In the genomic region with DNA sequence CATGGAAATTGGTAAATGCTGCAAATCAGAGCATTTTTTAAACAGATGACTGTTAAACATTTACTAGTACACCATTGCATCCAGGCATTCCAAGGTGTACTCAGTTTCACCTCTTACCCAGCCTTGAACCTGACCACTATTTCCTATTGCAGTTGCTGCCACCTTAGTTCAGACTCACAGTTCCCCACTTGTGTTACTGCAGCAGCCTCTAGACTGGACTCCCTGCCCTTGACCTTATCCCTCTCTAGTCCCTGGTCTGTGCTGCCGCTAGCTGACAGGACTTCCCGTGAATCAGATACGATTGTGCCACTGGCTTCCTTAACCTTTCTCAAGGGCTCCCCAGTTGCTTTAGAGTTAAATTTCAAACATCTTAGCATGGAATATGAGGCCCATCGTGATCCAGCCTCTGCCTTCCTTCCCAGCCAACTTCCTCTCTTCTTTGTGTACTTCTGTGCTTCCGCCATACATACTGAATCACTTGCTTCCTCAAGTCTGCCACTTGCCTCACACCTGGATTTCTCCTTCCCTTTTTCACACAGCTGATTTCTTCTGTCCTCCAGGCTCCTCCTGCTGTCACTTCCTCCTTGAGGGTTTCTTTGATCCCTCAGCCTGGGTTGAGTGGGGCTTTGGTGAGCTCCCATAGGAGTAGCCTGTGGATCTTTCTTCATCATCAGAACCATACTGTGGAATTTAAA, we compare ENCODE assay signal across 20 cellular contexts.
DNase-seq lines count a peak whose midpoint lies in the region; ATAC-seq and TF ChIP-seq lines count a peak whose summit lies in the region.
"Had no signal": no experiment of that assay in that cellular context is flagged by ENCODE, and none has a peak within 500 bp of the region (broad histone marks: within the 10 kb centered on the region; RNA-seq: fewer than 3 reads in every experiment).

No MANE protein-coding gene starts in this region.

- no peaks in the 10 kb centered on the region for H3K27me3 ChIP-seq in CD4-positive, alpha-beta T cell (ENCODE audit: control insufficient read depth, insufficient read depth, low read length)
- H3K27me3 ChIP-seq in Peyer's patch = no peaks in the 10 kb centered on the region
- H3K27me3 ChIP-seq: vagina had no signal

- no peaks in the 10 kb centered on the region for H3K27me3 Mint-ChIP-seq in central memory CD8-positive, alpha-beta T cell
- no peaks in the 10 kb centered on the region for H3K27me3 Mint-ChIP-seq in memory B cell
- H3K27me3 Mint-ChIP-seq in CD4-positive, alpha-beta T cell = no peaks in the 10 kb centered on the region
- H3K27me3 Mint-ChIP-seq: activated naive CD8-positive, alpha-beta T cell treated with anti-CD3 and anti-CD28 coated beads, Interleukin-2, amount 10 ng/mL, durations not matched to agents 7 days and 5 days; stimulated activated naive B cell treated with anti-CD40 and anti-IgM and Interleukin-4, amounts not matched to agents 10 μg/mL and 1 μg/mL and 100 μg/mL, for 72 hours had no signal

- no peaks in the 10 kb centered on the region for H3K9me3 ChIP-seq in CD4-positive, alpha-beta T cell (ENCODE audit: control insufficient read depth, low read length)
- H3K9me3 ChIP-seq in Peyer's patch = no peaks in the 10 kb centered on the region
- H3K9me3 ChIP-seq: vagina had no signal

- no peak for ATAC-seq in central memory CD8-positive, alpha-beta T cell (replicated peaks; ENCODE audit: extremely low read depth, poor library complexity, severe bottlenecking)
- no peak for ATAC-seq in memory B cell (ENCODE audit: low read depth)
- no peak for ATAC-seq in esophagus mucosa
- no peak for ATAC-seq in CD4-positive, alpha-beta T cell (ENCODE audit: poor library complexity)
- ATAC-seq in GM18873 (IDR thresholded peaks at IDR 0.05; ENCODE audit: low FRiP score, unreplicated experiment) = no peak
- ATAC-seq: left colon; sciatic nerve; stimulated activated naive B cell treated with anti-CD40 and anti-IgM and Interleukin-4, amounts not matched to agents 10 μg/mL and 1 μg/mL and 100 μg/mL, for 72 hours had no signal

- peaks cover 8% of the 10 kb centered on the region for H3K36me3 Mint-ChIP-seq in central memory CD8-positive, alpha-beta T cell (ENCODE audit: insufficient read depth)
- peaks cover 29% of the 10 kb centered on the region for H3K36me3 Mint-ChIP-seq in memory B cell
- H3K36me3 Mint-ChIP-seq in CD4-positive, alpha-beta T cell (ENCODE audit: low read depth) = peaks cover 72% of the 10 kb centered on the region

- peaks cover 0 to 4% (median 0%) of the 10 kb centered on the region in 3 donors for H3K36me3 ChIP-seq in Peyer's patch
- H3K36me3 ChIP-seq: vagina had no signal

- no peaks in the 10 kb centered on the region for H3K9me3 Mint-ChIP-seq in central memory CD8-positive, alpha-beta T cell
- no peaks in the 10 kb centered on the region for H3K9me3 Mint-ChIP-seq in memory B cell
- no peaks in the 10 kb centered on the region for H3K9me3 Mint-ChIP-seq in CD4-positive, alpha-beta T cell
- H3K9me3 Mint-ChIP-seq: activated naive CD8-positive, alpha-beta T cell treated with anti-CD3 and anti-CD28 coated beads, Interleukin-2, amount 10 ng/mL, durations not matched to agents 7 days and 5 days had no signal

- H3K27ac Mint-ChIP-seq in central memory CD8-positive, alpha-beta T cell (ENCODE audit: low read depth) = peak overlapping the region; percentile 61
- H3K27ac Mint-ChIP-seq in memory B cell = peak overlapping the region; percentile 66
- H3K27ac Mint-ChIP-seq in CD4-positive, alpha-beta T cell = no peak overlapping the region
- H3K27ac Mint-ChIP-seq: activated naive CD8-positive, alpha-beta T cell treated with anti-CD3 and anti-CD28 coated beads, Interleukin-2, amount 10 ng/mL, durations not matched to agents 7 days and 5 days; stimulated activated naive B cell treated with anti-CD40 and anti-IgM and Interleukin-4, amounts not matched to agents 10 μg/mL and 1 μg/mL and 100 μg/mL, for 72 hours had no signal

- in situ Hi-C loops in KBM-7 (cut with MboI; ENCODE audit: low pct_unique_long_range_greater_than_20kb, low sequenced_read_pairs) = no loop called here

- H3K4me1 Mint-ChIP-seq in central memory CD8-positive, alpha-beta T cell = peaks cover 33% of the 10 kb centered on the region
- peaks cover 21% of the 10 kb centered on the region for H3K4me1 Mint-ChIP-seq in memory B cell
- H3K4me1 Mint-ChIP-seq in CD4-positive, alpha-beta T cell (ENCODE audit: low read depth) = peaks cover 53% of the 10 kb centered on the region

- DNase-seq in AML-193 (lab: John Stamatoyannopoulos, UW) = peak; percentile 9 to 12
- peak; percentile 61 for DNase-seq in KBM-7
- DNase-seq in central memory CD8-positive, alpha-beta T cell (ENCODE audit: low spot score in 2 of 2) = no peak
- no peak for DNase-seq in memory B cell (ENCODE audit: low spot score in 2 of 2)
- DNase-seq in CD4-positive, alpha-beta T cell = no peak
- no peak for DNase-seq in Peyer's patch
- DNase-seq: activated CD4-positive, alpha-beta T cell treated with anti-CD3 and anti-CD28 coated beads for 4 hours; activated naive CD8-positive, alpha-beta T cell treated with anti-CD3 and anti-CD28 coated beads, Interleukin-2, amount 10 ng/mL, durations not matched to agents 7 days and 5 days; caudate nucleus; head of caudate nucleus; left colon; NCI-H1417; NCI-H2227 treated with DMSO at 0.1 percent for 48 hours; OCI-M1; stimulated activated naive B cell treated with anti-CD40 and anti-IgM and Interleukin-4, amounts not matched to agents 10 μg/mL and 1 μg/mL and 100 μg/mL, for 72 hours; T-helper 1 cell had no signal

- no peak overlapping the region for H3K4me3 Mint-ChIP-seq in central memory CD8-positive, alpha-beta T cell
- no peak overlapping the region for H3K4me3 Mint-ChIP-seq in memory B cell
- no peak overlapping the region for H3K4me3 Mint-ChIP-seq in CD4-positive, alpha-beta T cell
- H3K4me3 Mint-ChIP-seq: activated naive CD8-positive, alpha-beta T cell treated with anti-CD3 and anti-CD28 coated beads, Interleukin-2, amount 10 ng/mL, durations not matched to agents 7 days and 5 days; stimulated activated naive B cell treated with anti-CD40 and anti-IgM and Interleukin-4, amounts not matched to agents 10 μg/mL and 1 μg/mL and 100 μg/mL, for 72 hours had no signal

- CTCF ChIA-PET in CD4-positive, alpha-beta T cell (lab: Charles Lee) = no interaction called here

- TF ChIP-seq POLR2A in Peyer's patch (IDR thresholded peaks at IDR 0.05) = no peak

- H3K4me1 ChIP-seq in Peyer's patch = no peaks in the 10 kb centered on the region

- TF ChIP-seq CTCF in CD4-positive, alpha-beta T cell (IDR thresholded peaks at IDR 0.05) = no peak
- TF ChIP-seq CTCF in Peyer's patch (IDR thresholded peaks at IDR 0.05) = no peak

- no peak overlapping the region for H3K27ac ChIP-seq in CD4-positive, alpha-beta T cell (ENCODE audit: low read depth, low read length)
- no peak overlapping the region for H3K27ac ChIP-seq in Peyer's patch
- H3K27ac ChIP-seq: vagina had no signal

- POLR2A ChIA-PET in CD4-positive, alpha-beta T cell (lab: Charles Lee) = no interaction called here

- intact Hi-C loops in CD4-positive, alpha-beta T cell (cut with DNase I, micrococcal nuclease) = no loop called here

- H3K4me3 ChIP-seq in Peyer's patch = no peak overlapping the region
- H3K4me3 ChIP-seq: vagina had no signal

Comparison
In these comparisons a context has a peak if more than half of its experiments do, and no peak if none do; other contexts are left out.
1. DNase-seq: peak in AML-193 (2 of 2) and KBM-7 (single experiment); none in central memory CD8-positive, alpha-beta T cell (0 of 2), memory B cell (0 of 2), CD4-positive, alpha-beta T cell (0 of 10) and Peyer's patch (0 of 3).